1 cellular context compared by ENCODE assay signal in genomic region chr4:116024954-116025708, GRCh38.
TF ChIP-seq lines count a peak whose summit lies in the region.

No MANE protein-coding gene starts in this region.

TF ChIP-seq in HepG2, 621 proteins besides CTCF, POLR2A, EP300 and RAD21 (continued from another document):
- TF ChIP-seq ZNF256 (CRISPR knock-in tag; conservative IDR thresholded peaks at IDR 0.05) (no peak), HMGXB4 (CRISPR knock-in tag; IDR thresholded peaks at IDR 0.05; ENCODE audit: borderline replicate concordance in 1 of 2, low read depth in 1 of 2) (no peak), BCL3 (CRISPR knock-in tag; IDR thresholded peaks at IDR 0.05) (no peak), JUND (CRISPR knock-in tag; IDR thresholded peaks at IDR 0.05) (no peak), GATAD2A (CRISPR knock-in tag; IDR thresholded peaks at IDR 0.05) (no peak)
TF ChIP-seq in HepG2: peak in this region for 0.
